ENCODE assay signal across 10 cellular contexts in genomic region chr16:2881783-2882459, GRCh38. TPM values are rescaled to one million over a fixed set of nuclear protein-coding genes. Genes with fewer than 3 reads are reported as not detected.
DNase-seq lines count a peak whose midpoint lies in the region; ATAC-seq and TF ChIP-seq lines count a peak whose summit lies in the region.
"Not testable (repeated sequence)": the region's sequence is repeated elsewhere in the genome, so short reads cannot be mapped to it uniquely, and the experiment has no call there.
"Had no signal": no experiment of that assay in that cellular context is flagged by ENCODE, and none has a peak within 500 bp of the region (broad histone marks: within the 10 kb centered on the region; RNA-seq: fewer than 3 reads in every experiment).

No MANE protein-coding gene starts in this region.

- peak overlapping the region; percentile 16 for H3K14ac ChIP-seq in trophoblast cell (ENCODE audit: low read length)

- peak; percentile 4 for ATAC-seq in HG02938 (IDR thresholded peaks at IDR 0.05; ENCODE audit: unreplicated experiment)
- ATAC-seq in upper lobe of right lung, result peak; percentile 29

- H4K91ac ChIP-seq in trophoblast cell (ENCODE audit: low read depth, low read length), result not testable (repeated sequence)

- no CpG with 5 or more reads among the region's 41 CpGs for WGBS in trophoblast cell (ENCODE audit: extremely low coverage, insufficient coverage, insufficient read length)

- H4K12ac ChIP-seq in trophoblast cell (ENCODE audit: low read depth, low read length), result not testable (repeated sequence)

- H3K4ac ChIP-seq in trophoblast cell (ENCODE audit: low read depth, low read length), result not testable (repeated sequence)

- H3K79me1 ChIP-seq in trophoblast cell (ENCODE audit: low read length), result not testable (repeated sequence)

- H3K4me3 ChIP-seq in GM12875 (ENCODE audit: low read depth, low read length), result peak overlapping the region; percentile 92
- H3K4me3 ChIP-seq in iPS-20b (ENCODE audit: low read length), result peak overlapping the region; percentile 89; the same call in 1 of the 2 replicates
- H3K4me3 ChIP-seq in trophoblast cell (ENCODE audit: low read depth, low read length), result peak overlapping the region; percentile 75
- H3K4me3 ChIP-seq in upper lobe of right lung, result peak overlapping the region; percentile 92

- intact Hi-C loops in upper lobe of right lung (cut with DNase I), result not testable (repeated sequence)

- not testable (repeated sequence) for H2BK5ac ChIP-seq in trophoblast cell (ENCODE audit: low read depth, low read length, poor library complexity)

- peak overlapping the region; percentile 88 for H3K27ac ChIP-seq in cingulate gyrus (ENCODE audit: low read depth, low read length)
- H3K27ac ChIP-seq in iPS-20b (ENCODE audit: low read length); trophoblast cell (ENCODE audit: low read depth, low read length): not testable (repeated sequence)
- peak overlapping the region; percentile 96 for H3K27ac ChIP-seq in upper lobe of right lung

- not testable (repeated sequence) for H3K79me2 ChIP-seq in trophoblast cell (ENCODE audit: control insufficient read depth, insufficient read depth, low read length, poor library complexity)

- H3K23ac ChIP-seq in trophoblast cell (ENCODE audit: low read length), result not testable (repeated sequence)

- H3K18ac ChIP-seq in trophoblast cell (ENCODE audit: low read length), result not testable (repeated sequence)

- H3K4me1 ChIP-seq in iPS-20b (ENCODE audit: insufficient read depth, low read length); trophoblast cell (ENCODE audit: control insufficient read depth in 1 of 2, insufficient read depth in 2 of 2, low read length in 2 of 2); upper lobe of right lung: not testable (repeated sequence)

- not testable (repeated sequence) for H3K9me3 ChIP-seq in iPS-20b (ENCODE audit: insufficient read depth, low read depth, low read length); trophoblast cell (ENCODE audit: insufficient read depth, low read depth, low read length); upper lobe of right lung

- H3K4me2 ChIP-seq in trophoblast cell (ENCODE audit: low read length), result peak overlapping the region; percentile 86

- DNase-seq in NCI-H2227 treated with DMSO at 0.1 percent for 48 hours (lab: John Stamatoyannopoulos, UW), result peak; percentile 31
- DNase-seq in activated CD4-positive, alpha-beta T cell treated with anti-CD3 and anti-CD28 coated beads for 48 hours, result peak; percentile 42
- peak; percentile 37 to 62 for DNase-seq in trophoblast cell
- peak; percentile 84 for DNase-seq in upper lobe of right lung

- H4K8ac ChIP-seq in trophoblast cell (ENCODE audit: low read depth, low read length), result peak overlapping the region; percentile 57

- H3K9ac ChIP-seq in iPS-20b (ENCODE audit: low read depth, low read length); trophoblast cell (ENCODE audit: low read length): not testable (repeated sequence)

- H2BK12ac ChIP-seq in trophoblast cell (ENCODE audit: low read length), result not testable (repeated sequence)

- peaks cover 22% of the 10 kb centered on the region; the same call in 1 of the 2 replicates for H3K27me3 ChIP-seq in iPS-20b (ENCODE audit: insufficient read depth, low read length)
- not testable (repeated sequence) for H3K27me3 ChIP-seq in trophoblast cell (ENCODE audit: insufficient read depth, low read length); upper lobe of right lung

- not testable (repeated sequence) for H2BK120ac ChIP-seq in trophoblast cell (ENCODE audit: insufficient read depth, low read length, poor library complexity)

- not testable (repeated sequence) for TF ChIP-seq CTCF in GM12875 (IDR thresholded peaks at IDR 0.05; ENCODE audit: borderline replicate concordance, insufficient read depth, low read depth, low read length); upper lobe of right lung (IDR thresholded peaks at IDR 0.05)

- H3K36me3 ChIP-seq in iPS-20b (ENCODE audit: insufficient read depth, low read depth, low read length); trophoblast cell (ENCODE audit: control insufficient read depth in 1 of 2, insufficient read depth in 2 of 2, low read length in 2 of 2); upper lobe of right lung: not testable (repeated sequence)

- H2AFZ ChIP-seq in trophoblast cell (ENCODE audit: insufficient read depth, low read length, poor library complexity), result peak overlapping the region; percentile 78

- H2AK5ac ChIP-seq in trophoblast cell (ENCODE audit: low read length), result not testable (repeated sequence)

RNA-seq across cellular contexts. Expression of gene FLYWCH2, which starts 1.1 kb away (rescaled TPM):
- polyA plus RNA-seq in trophoblast cell (2013), result 10.0 and 10.5 TPM in 2 replicates
- 29.0 TPM for total RNA-seq in upper lobe of right lung

RNA-seq across cellular contexts. Expression of gene PRSS22, which starts 24.0 kb away (rescaled TPM):
- polyA plus RNA-seq in trophoblast cell (2013), result 1.9 and 2.0 TPM in 2 replicates
- total RNA-seq in upper lobe of right lung, result 15.2 TPM
- total RNA-seq: LHCN-M2; T-helper 1 cell treated with Interleukin-12 subunit alpha and Interleukin-12 subunit beta and Interleukin-4 antibody, amounts not matched to agents 30 ng/mL and 1 ng/mL, for 36 hours had no signal

RNA-seq across cellular contexts. Expression of gene FLYWCH1, which starts 29.8 kb away (rescaled TPM):
- polyA plus RNA-seq in trophoblast cell (2013), result 9.8 and 9.9 TPM in 2 replicates
- 41.3 TPM for total RNA-seq in upper lobe of right lung

RNA-seq across cellular contexts. Expression of gene ZG16B, which starts 51.8 kb away (rescaled TPM):
- not detected in 2 replicates for polyA plus RNA-seq in trophoblast cell (2013)
- total RNA-seq in upper lobe of right lung, result not detected
- total RNA-seq: LHCN-M2 had no signal

Comparison
In these comparisons a context has a peak if more than half of its experiments do, and no peak if none do; other contexts are left out.
1. DNase-seq: peak in every context shown above with its lines; median percentile 84 in upper lobe of right lung; 50 in trophoblast cell; 42 in activated CD4-positive, alpha-beta T cell treated with anti-CD3 and anti-CD28 coated beads for 48 hours; 31 in NCI-H2227 treated with DMSO at 0.1 percent for 48 hours.